In the genomic region with DNA sequence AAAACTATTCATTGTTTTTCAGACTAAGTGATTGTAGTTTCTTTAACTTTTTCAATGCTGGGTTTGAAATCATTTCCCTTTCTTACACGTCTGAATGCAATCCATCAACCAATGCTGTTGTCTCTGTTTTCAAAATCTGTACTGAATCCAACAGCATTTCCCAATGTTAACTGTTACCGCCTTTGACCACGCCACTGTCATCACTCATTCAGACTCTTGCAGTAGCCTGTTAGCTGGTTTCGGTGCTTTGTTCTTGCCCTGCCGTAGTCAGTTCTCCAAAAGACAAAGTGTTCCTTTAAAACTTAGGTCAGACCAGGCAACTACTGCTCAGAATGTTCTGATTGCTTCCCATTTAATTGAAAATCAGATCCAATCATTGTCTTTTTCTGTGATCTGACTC, we compare ENCODE assay signal across 1 cellular context.
TF ChIP-seq lines count a peak whose summit lies in the region.

No MANE protein-coding gene starts in this region.

TF ChIP-seq in IMR-90, 13 proteins besides CTCF, POLR2A, EP300 and RAD21:
- TF ChIP-seq MXI1 (IDR thresholded peaks at IDR 0.05; ENCODE audit: borderline replicate concordance, low read depth, low read length) (no peak), CEBPB (IDR thresholded peaks at IDR 0.05; ENCODE audit: low read depth, low read length) (0 out of 2 replicates have a peak, but pooled peaks have one; percentile 2)
TF ChIP-seq in IMR-90: peak in this region for 1.
